28 cellular contexts compared by ENCODE assay signal in genomic region chr5:109231331-109231730, GRCh38.
"Had no signal": no experiment of that assay in that cellular context is flagged by ENCODE, and none has a peak within 500 bp of the region (broad histone marks: within the 10 kb centered on the region; RNA-seq: fewer than 3 reads in every experiment).

No MANE protein-coding gene starts in this region.

- ATAC-seq: stimulated activated effector memory CD8-positive, alpha-beta T cell treated with anti-CD3 and anti-CD28 coated beads, Interleukin-12 subunit alpha, Interleukin-12 subunit beta, amount 100 ng/mL, for 72 hours; stimulated activated memory B cell treated with anti-CD40 and anti-IgM and Interleukin-4, amounts not matched to agents 10 μg/mL and 1 μg/mL and 100 μg/mL, for 72 hours; stimulated activated naive B cell treated with anti-CD40 and anti-IgM and Interleukin-4, amounts not matched to agents 10 μg/mL and 1 μg/mL and 100 μg/mL, for 72 hours; stimulated activated naive CD8-positive, alpha-beta T cell treated with anti-CD3 and anti-CD28 coated beads, Interleukin-15, amount 100 ng/mL, for 72 hours; stimulated activated naive CD8-positive, alpha-beta T cell treated with anti-CD3 and anti-CD28 coated beads, Interleukin-15, Interleukin-2, amounts not matched to agents 100 U/mL and 50 U/mL, for 24 hours; upper lobe of right lung had no signal

- H3K4me1 Mint-ChIP-seq: stimulated activated effector memory CD8-positive, alpha-beta T cell treated with anti-CD3 and anti-CD28 coated beads, Interleukin-12 subunit alpha, Interleukin-12 subunit beta, amount 100 ng/mL, for 72 hours; stimulated activated memory B cell treated with anti-CD40 and anti-IgM and Interleukin-4, amounts not matched to agents 10 μg/mL and 1 μg/mL and 100 μg/mL, for 72 hours; stimulated activated naive B cell treated with anti-CD40 and anti-IgM and Interleukin-4, amounts not matched to agents 10 μg/mL and 1 μg/mL and 100 μg/mL, for 72 hours; stimulated activated naive CD8-positive, alpha-beta T cell treated with anti-CD3 and anti-CD28 coated beads, Interleukin-15, amount 100 ng/mL, for 72 hours had no signal

- H3K27me3 ChIP-seq: stomach, suprapubic skin, testis, thyroid gland, tibial artery, tibial nerve, transverse colon, upper lobe of left lung, upper lobe of right lung, uterus, vagina had no signal

- H3K27me3 Mint-ChIP-seq: stimulated activated memory B cell treated with anti-CD40 and anti-IgM and Interleukin-4, amounts not matched to agents 10 μg/mL and 1 μg/mL and 100 μg/mL, for 72 hours; stimulated activated naive CD8-positive, alpha-beta T cell treated with anti-CD3 and anti-CD28 coated beads, Interleukin-15, Interleukin-2, amounts not matched to agents 100 ng/mL and 50 ng/mL, for 24 hours had no signal

- H3K9me3 ChIP-seq: testis, thyroid gland, uterus, vagina had no signal

- H3K36me3 Mint-ChIP-seq: stimulated activated effector memory CD8-positive, alpha-beta T cell treated with anti-CD3 and anti-CD28 coated beads, Interleukin-12 subunit alpha, Interleukin-12 subunit beta, amount 100 ng/mL, for 72 hours; stimulated activated memory B cell treated with anti-CD40 and anti-IgM and Interleukin-4, amounts not matched to agents 10 μg/mL and 1 μg/mL and 100 μg/mL, for 72 hours had no signal

- H3K36me3 ChIP-seq: stomach, suprapubic skin, thoracic aorta, thyroid gland, tibial artery, tibial nerve, transverse colon, upper lobe of left lung, upper lobe of right lung, uterus, vagina had no signal

- H3K4me1 ChIP-seq: stomach, suprapubic skin, thyroid gland, tibial artery, tibial nerve, transverse colon, upper lobe of left lung, upper lobe of right lung, uterus, vagina had no signal

- H3K27ac Mint-ChIP-seq: stimulated activated effector memory CD8-positive, alpha-beta T cell treated with anti-CD3 and anti-CD28 coated beads, Interleukin-12 subunit alpha, Interleukin-12 subunit beta, amount 100 ng/mL, for 72 hours; stimulated activated memory B cell treated with anti-CD40 and anti-IgM and Interleukin-4, amounts not matched to agents 10 μg/mL and 1 μg/mL and 100 μg/mL, for 72 hours; stimulated activated naive B cell treated with anti-CD40 and anti-IgM and Interleukin-4, amounts not matched to agents 10 μg/mL and 1 μg/mL and 100 μg/mL, for 72 hours; stimulated activated naive CD8-positive, alpha-beta T cell treated with anti-CD3 and anti-CD28 coated beads, Interleukin-15, amount 100 ng/mL, for 72 hours; stimulated activated naive CD8-positive, alpha-beta T cell treated with anti-CD3 and anti-CD28 coated beads, Interleukin-15, Interleukin-2, amounts not matched to agents 100 ng/mL and 50 ng/mL, for 24 hours; type B pancreatic cell had no signal

- H3K4me3 Mint-ChIP-seq: stimulated activated effector memory CD8-positive, alpha-beta T cell treated with anti-CD3 and anti-CD28 coated beads, Interleukin-12 subunit alpha, Interleukin-12 subunit beta, amount 100 ng/mL, for 72 hours; stimulated activated memory B cell treated with anti-CD40 and anti-IgM and Interleukin-4, amounts not matched to agents 10 μg/mL and 1 μg/mL and 100 μg/mL, for 72 hours; stimulated activated naive B cell treated with anti-CD40 and anti-IgM and Interleukin-4, amounts not matched to agents 10 μg/mL and 1 μg/mL and 100 μg/mL, for 72 hours; stimulated activated naive CD8-positive, alpha-beta T cell treated with anti-CD3 and anti-CD28 coated beads, Interleukin-15, amount 100 ng/mL, for 72 hours; stimulated activated naive CD8-positive, alpha-beta T cell treated with anti-CD3 and anti-CD28 coated beads, Interleukin-15, Interleukin-2, amounts not matched to agents 100 ng/mL and 50 ng/mL, for 24 hours; type B pancreatic cell had no signal

- DNase-seq: stimulated activated CD4-positive, alpha-beta T cell treated with anti-CD3 and anti-CD28 coated beads, Interleukin-2, amount 100 ng/mL, for 48 hours; stimulated activated CD4-positive, alpha-beta T cell treated with anti-CD3 and anti-CD28 coated beads, Interleukin-4, amount 100 ng/mL, for 1 hour; stimulated activated CD4-positive, alpha-beta T cell treated with anti-CD3 and anti-CD28 coated beads, Interleukin-4, amount 100 ng/mL, for 24 hours; stimulated activated CD4-positive, alpha-beta T cell treated with anti-CD3 and anti-CD28 coated beads, Interleukin-4, amount 100 ng/mL, for 4 hours; stimulated activated CD8-positive, alpha-beta memory T cell treated with anti-CD3 and anti-CD28 coated beads, Interleukin-4, amount 100 ng/mL, for 48 hours; stimulated activated naive B cell treated with anti-CD40 and anti-IgM and Interleukin-4, amounts not matched to agents 10 μg/mL and 1 μg/mL and 100 μg/mL, for 72 hours; stimulated activated naive CD4-positive, alpha-beta T cell; stimulated activated naive CD4-positive, alpha-beta T cell treated with Interleukin-2 at 50 U/mL for 16 hours; stimulated activated naive CD8-positive, alpha-beta T cell treated with anti-CD3 and anti-CD28 coated beads, Interleukin-15, amount 100 ng/mL, for 72 hours; stimulated activated naive CD8-positive, alpha-beta T cell treated with anti-CD3 and anti-CD28 coated beads, Interleukin-15, Interleukin-2, amounts not matched to agents 100 U/mL and 50 U/mL, for 24 hours; stomach; substantia nigra; testis; thyroid gland; tibial artery; transverse colon; trophoblast cell; upper lobe of left lung; upper lobe of right lung; uterus had no signal

- H3K27ac ChIP-seq: stomach, suprapubic skin, testis, thoracic aorta, thyroid gland, tibial artery, tibial nerve, transverse colon, upper lobe of left lung, upper lobe of right lung, uterus, vagina had no signal

- H3K4me3 ChIP-seq: stomach, suprapubic skin, testis, thoracic aorta, thyroid gland, tibial artery, tibial nerve, transverse colon, upper lobe of left lung, upper lobe of right lung, uterus, vagina had no signal
